In the genomic region with DNA sequence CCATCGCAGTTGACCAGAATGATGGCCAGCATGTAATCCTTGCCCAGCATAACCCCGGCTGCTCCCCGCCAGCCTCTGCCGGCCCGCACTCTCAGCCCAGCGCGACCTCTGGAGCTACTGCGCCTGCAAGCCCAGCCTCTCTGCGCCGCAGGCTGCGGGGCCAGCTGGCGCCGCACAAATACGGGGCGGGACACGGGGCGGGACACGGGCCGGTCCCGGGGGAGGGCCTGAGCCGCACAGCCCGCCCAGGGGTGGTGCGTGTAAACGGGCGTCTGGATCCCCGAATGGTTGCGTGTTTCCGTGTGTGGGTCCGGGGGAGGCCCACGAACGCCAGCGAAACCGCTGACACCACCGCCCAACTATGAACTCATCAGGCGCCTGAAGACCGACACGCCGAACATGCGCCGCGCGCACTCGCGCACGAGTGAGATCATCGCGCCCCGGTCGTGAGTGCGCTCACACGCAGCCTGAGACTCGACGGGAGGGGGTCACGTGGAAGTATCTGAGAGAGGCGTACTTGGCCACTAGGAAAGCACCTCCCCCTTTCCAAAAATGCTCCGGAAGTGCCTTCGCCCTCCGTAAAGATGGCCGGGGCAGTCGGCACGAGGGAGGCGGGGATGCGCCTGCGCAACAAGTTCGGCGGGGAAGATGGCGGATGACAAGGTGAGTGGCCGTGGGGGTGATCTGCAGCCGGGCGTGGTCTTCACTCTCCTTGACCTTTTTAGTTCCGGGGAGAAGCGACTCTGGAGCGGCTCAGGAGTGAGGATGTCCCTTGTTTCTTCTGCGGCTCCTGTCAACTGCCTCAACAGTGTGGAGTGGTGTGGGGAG, we compare ENCODE assay signal across 1 cellular context.
TF ChIP-seq lines count a peak whose summit lies in the region.

TSS of gene APBB3 (minus strand) at position 403 of the 828 bp plus-strand sequence. CDS start at position 50, 353 bp downstream.
A gene with protein sequence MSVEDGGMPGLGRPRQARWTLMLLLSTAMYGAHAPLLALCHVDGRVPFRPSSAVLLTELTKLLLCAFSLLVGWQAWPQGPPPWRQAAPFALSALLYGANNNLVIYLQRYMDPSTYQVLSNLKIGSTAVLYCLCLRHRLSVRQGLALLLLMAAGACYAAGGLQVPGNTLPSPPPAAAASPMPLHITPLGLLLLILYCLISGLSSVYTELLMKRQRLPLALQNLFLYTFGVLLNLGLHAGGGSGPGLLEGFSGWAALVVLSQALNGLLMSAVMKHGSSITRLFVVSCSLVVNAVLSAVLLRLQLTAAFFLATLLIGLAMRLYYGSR (plus strand): TSS at position 633 of the 828 bp plus-strand sequence. CDS start 2,342 bp downstream, outside the sequence.

TF ChIP-seq in A549, 52 proteins besides CTCF, POLR2A, EP300 and RAD21 (continued from another document):
- TF ChIP-seq CBX2 (IDR thresholded peaks at IDR 0.05; ENCODE audit: borderline replicate concordance, low read depth) (no peak), GATA3 (IDR thresholded peaks at IDR 0.05; ENCODE audit: borderline replicate concordance) (no peak), CEBPB (IDR thresholded peaks at IDR 0.05) (no peak; a peak in 1 of 4 replicates), TFCP2L1 (CRISPR knock-in tag; IDR thresholded peaks at IDR 0.05) (no peak), NPAS2 (CRISPR knock-in tag; IDR thresholded peaks at IDR 0.05; ENCODE audit: borderline replicate concordance) (peak; percentile 72; the same call in 1 of the 2 replicates), BHLHE40 (IDR thresholded peaks at IDR 0.05; ENCODE audit: low read depth, low read length) (no peak), FOSB (CRISPR knock-in tag; IDR thresholded peaks at IDR 0.05) (no peak), SMC3 (IDR thresholded peaks at IDR 0.05) (peak; percentile 10; the same call in 1 of the 3 replicates), ESRRA (IDR thresholded peaks at IDR 0.05; ENCODE audit: borderline replicate concordance, low read length) (no peak), BCL3 (IDR thresholded peaks at IDR 0.05) (peak; percentile 87; the same call in 1 of the 3 replicates), JUNB (IDR thresholded peaks at IDR 0.05) (no peak), RARB (CRISPR knock-in tag; IDR thresholded peaks at IDR 0.05) (no peak), CHD4 (IDR thresholded peaks at IDR 0.05; ENCODE audit: borderline replicate concordance) (no peak), NR3C1 (IDR thresholded peaks at IDR 0.05) (no peak), ZSCAN20 (CRISPR knock-in tag; IDR thresholded peaks at IDR 0.05) (no peak), RFX5 (IDR thresholded peaks at IDR 0.05) (no peak), HMGXB4 (CRISPR knock-in tag; IDR thresholded peaks at IDR 0.05; ENCODE audit: borderline replicate concordance) (peak; percentile 50; the same call in 1 of the 2 replicates), FOXS1 (CRISPR knock-in tag; IDR thresholded peaks at IDR 0.05) (no peak), NFE2L2 (conservative IDR thresholded peaks at IDR 0.05; ENCODE audit: low read length) (no peak), CHD2 (IDR thresholded peaks at IDR 0.05; ENCODE audit: low read length, partially characterized antibody) (no peak), MAFK (IDR thresholded peaks at IDR 0.05; ENCODE audit: partially characterized antibody) (no peak), RCOR1 (IDR thresholded peaks at IDR 0.05; ENCODE audit: low read depth, low read length) (no peak), HOXB13 (CRISPR knock-in tag; IDR thresholded peaks at IDR 0.05; ENCODE audit: low read depth) (no peak), HOXA7 (CRISPR knock-in tag; IDR thresholded peaks at IDR 0.05) (no peak), KDM5A (IDR thresholded peaks at IDR 0.05) (peak; percentile 72; the same call in 1 of the 2 replicates), E2F6 (IDR thresholded peaks at IDR 0.05; ENCODE audit: borderline replicate concordance, low read depth) (peak; percentile 92), EHMT2 (IDR thresholded peaks at IDR 0.05; ENCODE audit: low read depth) (no peak), MYC (IDR thresholded peaks at IDR 0.05; ENCODE audit: borderline replicate concordance, low read length) (peak; percentile 62; the same call in 1 of the 2 replicates), HEYL (CRISPR knock-in tag; IDR thresholded peaks at IDR 0.05) (no peak), ZFP36 (IDR thresholded peaks at IDR 0.05; ENCODE audit: borderline replicate concordance, partially characterized antibody) (no peak), JUN (IDR thresholded peaks at IDR 0.05) (peak; percentile 69 to 97; a peak in 4 of 5 replicates), EHF (CRISPR knock-in tag; IDR thresholded peaks at IDR 0.05) (0 out of 2 replicates have a peak, but pooled peaks have one; percentile 55), CBX8 (IDR thresholded peaks at IDR 0.05) (no peak), ZNF302 (CRISPR knock-in tag; IDR thresholded peaks at IDR 0.05) (no peak), RNF2 (IDR thresholded peaks at IDR 0.05; ENCODE audit: borderline replicate concordance, low read depth) (no peak), HOXB5 (CRISPR knock-in tag; IDR thresholded peaks at IDR 0.05) (0 out of 2 replicates have a peak, but pooled peaks have one; percentile 40)
- TF ChIP-seq, protein P1, sequence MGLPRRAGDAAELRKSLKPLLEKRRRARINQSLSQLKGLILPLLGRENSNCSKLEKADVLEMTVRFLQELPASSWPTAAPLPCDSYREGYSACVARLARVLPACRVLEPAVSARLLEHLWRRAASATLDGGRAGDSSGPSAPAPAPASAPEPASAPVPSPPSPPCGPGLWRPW (IDR thresholded peaks at IDR 0.05), result no peak
- TF ChIP-seq, protein P2, sequence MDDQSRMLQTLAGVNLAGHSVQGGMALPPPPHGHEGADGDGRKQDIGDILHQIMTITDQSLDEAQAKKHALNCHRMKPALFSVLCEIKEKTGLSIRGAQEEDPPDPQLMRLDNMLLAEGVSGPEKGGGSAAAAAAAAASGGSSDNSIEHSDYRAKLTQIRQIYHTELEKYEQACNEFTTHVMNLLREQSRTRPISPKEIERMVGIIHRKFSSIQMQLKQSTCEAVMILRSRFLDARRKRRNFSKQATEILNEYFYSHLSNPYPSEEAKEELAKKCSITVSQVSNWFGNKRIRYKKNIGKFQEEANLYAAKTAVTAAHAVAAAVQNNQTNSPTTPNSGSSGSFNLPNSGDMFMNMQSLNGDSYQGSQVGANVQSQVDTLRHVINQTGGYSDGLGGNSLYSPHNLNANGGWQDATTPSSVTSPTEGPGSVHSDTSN (IDR thresholded peaks at IDR 0.05), result peak; percentile 47
- TF ChIP-seq, protein P3, sequence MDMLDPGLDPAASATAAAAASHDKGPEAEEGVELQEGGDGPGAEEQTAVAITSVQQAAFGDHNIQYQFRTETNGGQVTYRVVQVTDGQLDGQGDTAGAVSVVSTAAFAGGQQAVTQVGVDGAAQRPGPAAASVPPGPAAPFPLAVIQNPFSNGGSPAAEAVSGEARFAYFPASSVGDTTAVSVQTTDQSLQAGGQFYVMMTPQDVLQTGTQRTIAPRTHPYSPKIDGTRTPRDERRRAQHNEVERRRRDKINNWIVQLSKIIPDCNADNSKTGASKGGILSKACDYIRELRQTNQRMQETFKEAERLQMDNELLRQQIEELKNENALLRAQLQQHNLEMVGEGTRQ (IDR thresholded peaks at IDR 0.05), result peak; percentile 90
- TF ChIP-seq, protein P4, sequence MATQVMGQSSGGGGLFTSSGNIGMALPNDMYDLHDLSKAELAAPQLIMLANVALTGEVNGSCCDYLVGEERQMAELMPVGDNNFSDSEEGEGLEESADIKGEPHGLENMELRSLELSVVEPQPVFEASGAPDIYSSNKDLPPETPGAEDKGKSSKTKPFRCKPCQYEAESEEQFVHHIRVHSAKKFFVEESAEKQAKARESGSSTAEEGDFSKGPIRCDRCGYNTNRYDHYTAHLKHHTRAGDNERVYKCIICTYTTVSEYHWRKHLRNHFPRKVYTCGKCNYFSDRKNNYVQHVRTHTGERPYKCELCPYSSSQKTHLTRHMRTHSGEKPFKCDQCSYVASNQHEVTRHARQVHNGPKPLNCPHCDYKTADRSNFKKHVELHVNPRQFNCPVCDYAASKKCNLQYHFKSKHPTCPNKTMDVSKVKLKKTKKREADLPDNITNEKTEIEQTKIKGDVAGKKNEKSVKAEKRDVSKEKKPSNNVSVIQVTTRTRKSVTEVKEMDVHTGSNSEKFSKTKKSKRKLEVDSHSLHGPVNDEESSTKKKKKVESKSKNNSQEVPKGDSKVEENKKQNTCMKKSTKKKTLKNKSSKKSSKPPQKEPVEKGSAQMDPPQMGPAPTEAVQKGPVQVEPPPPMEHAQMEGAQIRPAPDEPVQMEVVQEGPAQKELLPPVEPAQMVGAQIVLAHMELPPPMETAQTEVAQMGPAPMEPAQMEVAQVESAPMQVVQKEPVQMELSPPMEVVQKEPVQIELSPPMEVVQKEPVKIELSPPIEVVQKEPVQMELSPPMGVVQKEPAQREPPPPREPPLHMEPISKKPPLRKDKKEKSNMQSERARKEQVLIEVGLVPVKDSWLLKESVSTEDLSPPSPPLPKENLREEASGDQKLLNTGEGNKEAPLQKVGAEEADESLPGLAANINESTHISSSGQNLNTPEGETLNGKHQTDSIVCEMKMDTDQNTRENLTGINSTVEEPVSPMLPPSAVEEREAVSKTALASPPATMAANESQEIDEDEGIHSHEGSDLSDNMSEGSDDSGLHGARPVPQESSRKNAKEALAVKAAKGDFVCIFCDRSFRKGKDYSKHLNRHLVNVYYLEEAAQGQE (IDR thresholded peaks at IDR 0.05), result no peak; the same call in 1 of the 2 replicates
